ENCODE assay signal across 35 cellular contexts in genomic region chr20:33985830-33986229, GRCh38. TPM values are rescaled to one million over a fixed set of nuclear protein-coding genes. Genes with fewer than 3 reads are reported as not detected.
A peak's percentile ranks its signal among the peaks of the same experiment; 100 is the strongest.
DNase-seq lines count a peak whose midpoint lies in the region; ATAC-seq, FAIRE-seq and TF ChIP-seq lines count a peak whose summit lies in the region.
"Had no signal": no experiment of that assay in that cellular context is flagged by ENCODE, and none has a peak within 500 bp of the region (broad histone marks: within the 10 kb centered on the region; RNA-seq: fewer than 3 reads in every experiment).

No MANE protein-coding gene starts in this region.

- CTCF ChIA-PET in HepG2 (lab: Yijun Ruan, JAX; ENCODE audit: low intra/inter-chr PET ratio, low total read pairs) = no interaction called here
- CTCF ChIA-PET in activated CD8-positive, alpha-beta memory T cell treated with anti-CD3 and anti-CD28 coated beads, Interleukin-2, amount 10 ng/mL, durations not matched to agents 7 days and 5 days (lab: Charles Lee) = no interaction called here

- TF ChIP-seq CTCF in endothelial cell (IDR thresholded peaks at IDR 0.05; ENCODE audit: unreplicated experiment) = no peak
- TF ChIP-seq CTCF in HepG2 (CRISPR knock-in tag; IDR thresholded peaks at IDR 0.05) = no peak
- TF ChIP-seq CTCF in right lobe of liver (IDR thresholded peaks at IDR 0.05) = no peak

- H3K36me3 Mint-ChIP-seq in endothelial cell (ENCODE audit: low read depth, unreplicated experiment) = no peaks in the 10 kb centered on the region
- peaks cover 5% of the 10 kb centered on the region for H3K36me3 Mint-ChIP-seq in activated CD8-positive, alpha-beta memory T cell treated with anti-CD3 and anti-CD28 coated beads, Interleukin-2, amount 10 ng/mL, durations not matched to agents 7 days and 5 days
- H3K36me3 Mint-ChIP-seq: CD4-positive, alpha-beta memory T cell; CD8-positive, alpha-beta memory T cell; CD8-positive, alpha-beta T cell had no signal

- no peaks in the 10 kb centered on the region for H3K79me2 ChIP-seq in HepG2 (ENCODE audit: insufficient read depth, low read length)

- H3K9me3 ChIP-seq in HepG2 (ENCODE audit: low read length) (no peaks in the 10 kb centered on the region), right lobe of liver (no peaks in the 10 kb centered on the region)
- H3K9me3 ChIP-seq: A549; BE2C; BLaER1; BLaER1 treated with 17β-estradiol and CSF1 and Interleukin-3, amounts not matched to agents 10 nM and 100 nM; Caco-2 had no signal

- H3K36me3 ChIP-seq in HepG2 (replicated peaks in 1 of 2; ENCODE audit: control insufficient read depth in 1 of 2, insufficient read depth in 2 of 2, low read length in 2 of 2) (no peaks in the 10 kb centered on the region), right lobe of liver (no peaks in the 10 kb centered on the region)
- H3K36me3 ChIP-seq: BE2C; BLaER1; BLaER1 treated with 17β-estradiol and CSF1 and Interleukin-3, amounts not matched to agents 10 nM and 100 nM had no signal

- no peaks in the 10 kb centered on the region for H3K9me3 Mint-ChIP-seq in endothelial cell (ENCODE audit: unreplicated experiment)
- H3K9me3 Mint-ChIP-seq in activated CD8-positive, alpha-beta memory T cell treated with anti-CD3 and anti-CD28 coated beads, Interleukin-2, amount 10 ng/mL, durations not matched to agents 7 days and 5 days (ENCODE audit: low read depth) = no peaks in the 10 kb centered on the region
- H3K9me3 Mint-ChIP-seq: CD4-positive, alpha-beta memory T cell; CD4-positive, alpha-beta T cell; CD4-positive, CD25-positive, alpha-beta regulatory T cell; CD8-positive, alpha-beta memory T cell; CD8-positive, alpha-beta T cell had no signal

- H3K4me3 ChIP-seq in HepG2 (replicated peaks in 1 of 3; ENCODE audit: insufficient read depth in 1 of 3, low read depth in 2 of 3, low read length in 3 of 3) (no peak overlapping the region), right lobe of liver (no peak overlapping the region)
- H3K4me3 ChIP-seq: A549; BLaER1; BLaER1 treated with 17β-estradiol and CSF1 and Interleukin-3, amounts not matched to agents 10 nM and 100 nM had no signal

- POLR2A ChIA-PET in HepG2 (lab: Yijun Ruan, JAX) = no interaction called here

- in situ Hi-C loops in HepG2 (cut with HindIII; ENCODE audit: extremely low pct_ligation_motif_present, low pct_unique_long_range_greater_than_20kb) = no loop called here

- TF ChIP-seq POLR2A in HepG2 (IDR thresholded peaks at IDR 0.05; ENCODE audit: insufficient read depth in 1 of 2, low read depth in 2 of 2, low read length in 2 of 2) (no peak), right lobe of liver (IDR thresholded peaks at IDR 0.05) (no peak)

- peak overlapping the region; percentile 59 for H3K27ac Mint-ChIP-seq in endothelial cell (ENCODE audit: unreplicated experiment)
- no peak overlapping the region for H3K27ac Mint-ChIP-seq in activated CD8-positive, alpha-beta memory T cell treated with anti-CD3 and anti-CD28 coated beads, Interleukin-2, amount 10 ng/mL, durations not matched to agents 7 days and 5 days
- H3K27ac Mint-ChIP-seq: B cell; CD14-positive monocyte; CD4-positive, alpha-beta memory T cell; CD4-positive, alpha-beta T cell; CD4-positive, CD25-positive, alpha-beta regulatory T cell; CD8-positive, alpha-beta T cell had no signal

- no TSS peak for BruUV-seq in HepG2 (replicated peaks; lab: Mats Ljungman, UMichigan)

- no peak overlapping the region for H3K4me2 ChIP-seq in HepG2 (ENCODE audit: low read depth, low read length)
- H3K4me2 ChIP-seq: A549; BLaER1; BLaER1 treated with 17β-estradiol and CSF1 and Interleukin-3, amounts not matched to agents 10 nM and 100 nM had no signal

- H3K27me3 ChIP-seq in HepG2 (ENCODE audit: control insufficient read depth in 1 of 2, insufficient read depth in 2 of 2, low read length in 2 of 2) = peaks cover 0 to 2% of the 10 kb centered on the region in 2 experiments; a peak in 1 of 5 replicates
- no peaks in the 10 kb centered on the region for H3K27me3 ChIP-seq in right lobe of liver
- H3K27me3 ChIP-seq: BE2C; BLaER1; BLaER1 treated with 17β-estradiol and CSF1 and Interleukin-3, amounts not matched to agents 10 nM and 100 nM had no signal

- H2AFZ ChIP-seq in HepG2 (ENCODE audit: low read length) = no peak overlapping the region

- H3K27ac ChIP-seq in HepG2 (ENCODE audit: extremely low read length, insufficient read depth, low read length) (no peak overlapping the region), right lobe of liver (peak overlapping the region in 2 of 3 donors; percentile 57 to 67)
- H3K27ac ChIP-seq: 22Rv1; A549; BLaER1; BLaER1 treated with 17β-estradiol and CSF1 and Interleukin-3, amounts not matched to agents 10 nM and 100 nM; C4-2B had no signal

- TF ChIP-seq EP300 in HepG2 (IDR thresholded peaks at IDR 0.05; ENCODE audit: low read depth in 2 of 2, low read length in 2 of 2) (no peak), HepG2 (CRISPR knock-in tag; IDR thresholded peaks at IDR 0.05; ENCODE audit: borderline replicate concordance) (no peak)

- TF ChIP-seq RAD21 in HepG2 (CRISPR knock-in tag; IDR thresholded peaks at IDR 0.05) = no peak

- WGBS in HepG2 (ENCODE audit: low lambda C conversion rate) = 66% methylated on average over 2 of the region's 2 CpGs
- WGBS in right lobe of liver (ENCODE audit: insufficient coverage, low coverage, low lambda C conversion rate, missing lambda C conversion rate) = 62% methylated on average over 2 of the region's 2 CpGs

- H3K27me3 Mint-ChIP-seq in endothelial cell (ENCODE audit: unreplicated experiment) = peaks cover 2% of the 10 kb centered on the region
- H3K27me3 Mint-ChIP-seq in activated CD8-positive, alpha-beta memory T cell treated with anti-CD3 and anti-CD28 coated beads, Interleukin-2, amount 10 ng/mL, durations not matched to agents 7 days and 5 days = peaks cover 2% of the 10 kb centered on the region
- H3K27me3 Mint-ChIP-seq: CD4-positive, alpha-beta T cell had no signal

- intact Hi-C loops in HepG2 (cut with micrococcal nuclease; ENCODE audit: unreplicated experiment) (no loop called here), right lobe of liver (cut with DNase I) (no loop called here)

- H3K4me1 Mint-ChIP-seq in endothelial cell (ENCODE audit: unreplicated experiment) = no peaks in the 10 kb centered on the region
- peaks cover 8% of the 10 kb centered on the region for H3K4me1 Mint-ChIP-seq in activated CD8-positive, alpha-beta memory T cell treated with anti-CD3 and anti-CD28 coated beads, Interleukin-2, amount 10 ng/mL, durations not matched to agents 7 days and 5 days

- no peak overlapping the region for H3K9ac ChIP-seq in HepG2 (ENCODE audit: insufficient read depth, low read depth, low read length)
- H3K9ac ChIP-seq: BLaER1; BLaER1 treated with 17β-estradiol and CSF1 and Interleukin-3, amounts not matched to agents 10 nM and 100 nM had no signal

- no peaks in the 10 kb centered on the region for H4K20me1 ChIP-seq in HepG2 (ENCODE audit: insufficient read depth, low read length)
- H4K20me1 ChIP-seq: BLaER1; BLaER1 treated with 17β-estradiol and CSF1 and Interleukin-3, amounts not matched to agents 10 nM and 100 nM had no signal

- no peak for DNase-seq in endothelial cell (ENCODE audit: low spot score)
- no peak for DNase-seq in HepG2 (ENCODE audit: low spot score)
- no peak for DNase-seq in right lobe of liver
- no peak for DNase-seq in NCI-H2029 treated with DMSO at 0.1 percent for 48 hours (lab: John Stamatoyannopoulos, UW)
- no peak for DNase-seq in activated T-cell treated with anti-CD3 and anti-CD28 coated beads for 4 hours
- no peak for DNase-seq in activated CD8-positive, alpha-beta memory T cell treated with anti-CD3 and anti-CD28 coated beads, Interleukin-2, amount 10 ng/mL, durations not matched to agents 7 days and 5 days
- DNase-seq: 8988T; ACHN; AML-193; BE2C; C1 segment of cervical spinal cord; Caco-2; Calu3; CD4-positive, alpha-beta memory T cell; CD4-positive, alpha-beta T cell; CD4-positive, CD25-positive, alpha-beta regulatory T cell; CD8-positive, alpha-beta memory T cell; CD8-positive, alpha-beta T cell; COR-L47; DMS 273 treated with DMSO at 0.1 percent for 48 hours; DMS153; DMS53; DMS79; DMS79 treated with DMSO at 0.1 percent for 48 hours; DND-41; EL had no signal

- no peak overlapping the region for H3K4me3 Mint-ChIP-seq in endothelial cell (ENCODE audit: unreplicated experiment)
- no peak overlapping the region for H3K4me3 Mint-ChIP-seq in activated CD8-positive, alpha-beta memory T cell treated with anti-CD3 and anti-CD28 coated beads, Interleukin-2, amount 10 ng/mL, durations not matched to agents 7 days and 5 days
- H3K4me3 Mint-ChIP-seq: B cell; CD14-positive monocyte; CD4-positive, alpha-beta memory T cell; CD4-positive, alpha-beta T cell; CD4-positive, CD25-positive, alpha-beta regulatory T cell; CD8-positive, alpha-beta memory T cell; CD8-positive, alpha-beta T cell had no signal

- ATAC-seq in HepG2 (no peak), right lobe of liver (no peak)
- no peak for ATAC-seq in activated CD8-positive, alpha-beta memory T cell treated with anti-CD3 and anti-CD28 coated beads, Interleukin-2, amount 10 ng/mL, durations not matched to agents 7 days and 5 days
- ATAC-seq: A549; CD8-positive, alpha-beta T cell had no signal

- H3K4me1 ChIP-seq in HepG2 (ENCODE audit: insufficient read depth, low read length) (peaks cover 8% of the 10 kb centered on the region), right lobe of liver (peaks cover 0 to 17% (median 0%) of the 10 kb centered on the region in 4 donors)
- H3K4me1 ChIP-seq: A549, BE2C, Caco-2 had no signal

- FAIRE-seq in HepG2 (lab: Jason Lieb, UNC) = no peak
- FAIRE-seq: A204.1, A549, D721Med had no signal

RNA-seq across cellular contexts. Expression of gene RALY, which starts 7.9 kb away (rescaled TPM):
- total RNA-seq in endothelial cell (ENCODE audit: unreplicated experiment) (168 TPM), HepG2 (2016; rRNA removed; fragmentation: Illumina TruSeq; extraction: Trizol) (186 and 213 TPM in 2 replicates), right lobe of liver (10 to 100 TPM; 24.8 to 42.1 (median 33.4) TPM)
- total RNA-seq in HepG2 (2016; cell fraction: cytosol; rRNA removed; fragmentation: Illumina TruSeq; extraction: Trizol; ENCODE audit: low read depth) = 149 TPM in 2 replicates
- 189 and 205 TPM in 2 replicates for total RNA-seq in HepG2 (2016; cell fraction: insoluble cytoplasmic fraction; rRNA removed; fragmentation: Illumina TruSeq; extraction: Trizol)
- 212 and 253 TPM in 2 replicates for total RNA-seq in HepG2 (2016; cell fraction: membrane; rRNA removed; fragmentation: Illumina TruSeq; extraction: Trizol)
- 108 and 117 TPM in 2 replicates for total RNA-seq in HepG2 (2016; cell fraction: nucleus; rRNA removed; fragmentation: Illumina TruSeq; extraction: Trizol)
- 178 and 179 TPM in 2 replicates for polyA plus RNA-seq in HepG2 (2011; rRNA removed)
- polyA plus RNA-seq in HepG2 (2011; cell fraction: cytosol; rRNA removed) = 154 and 230 TPM in 2 replicates
- polyA plus RNA-seq in HepG2 (2011; cell fraction: nucleus; rRNA removed) = 90.5 and 93.6 TPM in 2 replicates
- polyA plus RNA-seq in HepG2 (2012) = 139 and 151 TPM in 2 replicates
- 205 and 264 TPM in 2 replicates for polyA plus RNA-seq in HepG2 (2016; cell fraction: cytosol; fragmentation: Illumina TruSeq; extraction: Trizol; ENCODE audit: low read depth)
- 400 and 432 TPM in 2 replicates for polyA plus RNA-seq in HepG2 (2016; cell fraction: insoluble cytoplasmic fraction; fragmentation: Illumina TruSeq; extraction: Trizol; ENCODE audit: low read depth)
- 287 and 342 TPM in 2 replicates for polyA plus RNA-seq in HepG2 (2016; cell fraction: membrane; fragmentation: Illumina TruSeq; extraction: Trizol; ENCODE audit: low read depth)
- 252 and 257 TPM in 2 replicates for polyA plus RNA-seq in HepG2 (2016; cell fraction: nucleus; fragmentation: Illumina TruSeq; extraction: Trizol; ENCODE audit: insufficient read depth, low read depth)
- 148 and 200 TPM in 2 replicates for polyA minus RNA-seq in HepG2 (2011; rRNA and poly(A)+ RNA removed; ENCODE audit: low replicate concordance)
- 99.8 and 102 TPM in 2 replicates for polyA minus RNA-seq in HepG2 (2011; cell fraction: cytosol; rRNA and poly(A)+ RNA removed)
- polyA minus RNA-seq in HepG2 (2011; cell fraction: nucleus; rRNA and poly(A)+ RNA removed) = 75.0 and 76.2 TPM in 2 replicates
- total RNA-seq in activated CD8-positive, alpha-beta memory T cell treated with anti-CD3 and anti-CD28 coated beads, Interleukin-2, amount 10 ng/mL, durations not matched to agents 7 days and 5 days = 100 to 1,000 TPM; 177 to 221 TPM
